9 cellular contexts compared by ENCODE assay signal in the genomic region with DNA sequence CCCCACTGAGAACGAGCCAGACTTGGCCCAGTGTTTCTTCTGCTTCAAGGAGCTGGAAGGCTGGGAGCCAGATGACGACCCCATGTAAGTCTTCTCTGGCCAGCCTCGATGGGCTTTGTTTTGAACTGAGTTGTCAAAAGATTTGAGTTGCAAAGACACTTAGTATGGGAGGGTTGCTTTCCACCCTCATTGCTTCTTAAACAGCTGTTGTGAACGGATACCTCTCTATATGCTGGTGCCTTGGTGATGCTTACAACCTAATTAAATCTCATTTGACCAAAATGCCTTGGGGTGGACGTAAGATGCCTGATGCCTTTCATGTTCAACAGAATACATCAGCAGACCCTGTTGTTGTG. TPM values are rescaled to one million over a fixed set of nuclear protein-coding genes. Genes with fewer than 3 reads are reported as not detected.
A peak's percentile ranks its signal among the peaks of the same experiment; 100 is the strongest.
DNase-seq lines count a peak whose midpoint lies in the region; ATAC-seq, FAIRE-seq and TF ChIP-seq lines count a peak whose summit lies in the region.
"Had no signal": no experiment of that assay in that cellular context is flagged by ENCODE, and none has a peak within 500 bp of the region (broad histone marks: within the 10 kb centered on the region; RNA-seq: fewer than 3 reads in every experiment).

No MANE protein-coding gene starts in this region.

- FAIRE-seq in GM19239 (lab: Jason Lieb, UNC): no peak

- ATAC-seq in WTC11 (no peak), GM21447 (IDR thresholded peaks at IDR 0.05; ENCODE audit: unreplicated experiment) (no peak)
- ATAC-seq in stimulated activated naive CD8-positive, alpha-beta T cell treated with anti-CD3 and anti-CD28 coated beads, Interleukin-15, amount 100 ng/mL, for 72 hours: no peak

- no peaks in the 10 kb centered on the region for H3K27me3 ChIP-seq in iPS DF 6.9 (ENCODE audit: control insufficient read depth, insufficient read depth, low read length)

- no peak for TF ChIP-seq CTCF in WTC11 (IDR thresholded peaks at IDR 0.05)

- WGBS in iPS DF 6.9 (ENCODE audit: insufficient coverage, insufficient read length): no CpG with 5 or more reads among the region's 5 CpGs

- no peaks in the 10 kb centered on the region for H3K9me3 ChIP-seq in iPS DF 6.9 (ENCODE audit: control insufficient read depth, insufficient read depth, low read length)

- H3K27ac Mint-ChIP-seq in activated CD4-positive, alpha-beta T cell treated with anti-CD3 and anti-CD28 coated beads, Interleukin-2, amount 10 ng/mL, durations not matched to agents 7 days and 5 days: peak overlapping the region; percentile 95
- H3K27ac Mint-ChIP-seq in WTC11: peak overlapping the region; percentile 87
- peak overlapping the region; percentile 73 to 97 for H3K27ac Mint-ChIP-seq in stimulated activated naive CD8-positive, alpha-beta T cell treated with anti-CD3 and anti-CD28 coated beads, Interleukin-15, amount 100 ng/mL, for 72 hours

- H3K9me3 Mint-ChIP-seq in activated CD4-positive, alpha-beta T cell treated with anti-CD3 and anti-CD28 coated beads, Interleukin-2, amount 10 ng/mL, durations not matched to agents 7 days and 5 days: no peaks in the 10 kb centered on the region
- H3K9me3 Mint-ChIP-seq in WTC11: no peaks in the 10 kb centered on the region
- H3K9me3 Mint-ChIP-seq in stimulated activated naive CD8-positive, alpha-beta T cell treated with anti-CD3 and anti-CD28 coated beads, Interleukin-15, amount 100 ng/mL, for 72 hours: no peaks in the 10 kb centered on the region

- H3K36me3 Mint-ChIP-seq in activated CD4-positive, alpha-beta T cell treated with anti-CD3 and anti-CD28 coated beads, Interleukin-2, amount 10 ng/mL, durations not matched to agents 7 days and 5 days (ENCODE audit: low read depth): peaks cover 28% of the 10 kb centered on the region
- peaks cover 28% of the 10 kb centered on the region for H3K36me3 Mint-ChIP-seq in WTC11

- CTCF ChIA-PET in activated CD4-positive, alpha-beta T cell treated with anti-CD3 and anti-CD28 coated beads, Interleukin-2, amount 10 ng/mL, durations not matched to agents 7 days and 5 days (lab: Charles Lee): interaction anchor here (0.7 to 1.7 kb wide), 3 partner anchors 13 to 36 kb away, joined by 3 to 4 read pairs (median 4); no protein-coding TSS in a partner anchor
- CTCF ChIA-PET in WTC11 (lab: Charles Lee): interaction anchor here (1.1 to 2.1 kb wide), 2 partner anchors 28 to 39 kb away, joined by 4 to 8 read pairs; partner anchors contain the start of genes AFMID and TK1

- DNase-seq in activated CD4-positive, alpha-beta T cell treated with anti-CD3 and anti-CD28 coated beads, Interleukin-2, amount 10 ng/mL, durations not matched to agents 7 days and 5 days: no peak
- no peak for DNase-seq in activated CD4-positive, alpha-beta T cell treated with anti-CD3 and anti-CD28 coated beads, Interleukin-2, amount 50 U/mL, for 4 hours
- DNase-seq in WTC11 (ENCODE audit: low spot score): no peak
- no peak for DNase-seq in iPS DF 6.9 (ENCODE audit: low read depth, low spot score)
- DNase-seq in stimulated activated naive CD8-positive, alpha-beta T cell treated with anti-CD3 and anti-CD28 coated beads, Interleukin-15, amount 100 ng/mL, for 72 hours: no peak
- no peak for DNase-seq in GM19239 (ENCODE audit: insufficient read length, low spot score)
- DNase-seq in COLO829 (ENCODE audit: low spot score): no peak

- peaks cover 30% of the 10 kb centered on the region for H3K4me1 Mint-ChIP-seq in activated CD4-positive, alpha-beta T cell treated with anti-CD3 and anti-CD28 coated beads, Interleukin-2, amount 10 ng/mL, durations not matched to agents 7 days and 5 days
- peaks cover 21% of the 10 kb centered on the region for H3K4me1 Mint-ChIP-seq in WTC11
- peaks cover 26% of the 10 kb centered on the region for H3K4me1 Mint-ChIP-seq in stimulated activated naive CD8-positive, alpha-beta T cell treated with anti-CD3 and anti-CD28 coated beads, Interleukin-15, amount 100 ng/mL, for 72 hours

- peak overlapping the region; percentile 85 for H3K4me3 ChIP-seq in iPS DF 6.9 (ENCODE audit: low read length)

- H3K36me3 ChIP-seq in iPS DF 6.9 (ENCODE audit: control insufficient read depth, insufficient read depth, low read length): peaks cover 3% of the 10 kb centered on the region; the same call in 1 of the 2 replicates

- no peaks in the 10 kb centered on the region for H3K4me1 ChIP-seq in iPS DF 6.9 (ENCODE audit: control insufficient read depth, insufficient read depth, low read length)

- POLR2A ChIA-PET in activated CD4-positive, alpha-beta T cell treated with anti-CD3 and anti-CD28 coated beads, Interleukin-2, amount 10 ng/mL, durations not matched to agents 7 days and 5 days (lab: Charles Lee): no interaction called here
- POLR2A ChIA-PET in WTC11 (lab: Charles Lee): interaction anchor here (0.7 kb wide), 2 partner anchors 12 to 146 kb away, joined by 4 to 5 read pairs; no protein-coding TSS in a partner anchor

- no peaks in the 10 kb centered on the region for H3K27me3 Mint-ChIP-seq in activated CD4-positive, alpha-beta T cell treated with anti-CD3 and anti-CD28 coated beads, Interleukin-2, amount 10 ng/mL, durations not matched to agents 7 days and 5 days
- peaks cover 5% of the 10 kb centered on the region; the same call in 1 of the 2 replicates for H3K27me3 Mint-ChIP-seq in WTC11 (ENCODE audit: low read depth)
- H3K27me3 Mint-ChIP-seq in stimulated activated naive CD8-positive, alpha-beta T cell treated with anti-CD3 and anti-CD28 coated beads, Interleukin-15, amount 100 ng/mL, for 72 hours: no peaks in the 10 kb centered on the region

- no peak overlapping the region for H3K27ac ChIP-seq in iPS DF 6.9 (ENCODE audit: low read length)

- peak overlapping the region; percentile 95 for H3K4me3 Mint-ChIP-seq in activated CD4-positive, alpha-beta T cell treated with anti-CD3 and anti-CD28 coated beads, Interleukin-2, amount 10 ng/mL, durations not matched to agents 7 days and 5 days
- H3K4me3 Mint-ChIP-seq in WTC11: peak overlapping the region; percentile 98
- H3K4me3 Mint-ChIP-seq in stimulated activated naive CD8-positive, alpha-beta T cell treated with anti-CD3 and anti-CD28 coated beads, Interleukin-15, amount 100 ng/mL, for 72 hours: peak overlapping the region; percentile 94 to 96

TF ChIP-seq in WTC11, 78 proteins besides CTCF, POLR2A, EP300 and RAD21:
- TF ChIP-seq CDX4 (CRISPR knock-in tag; IDR thresholded peaks at IDR 0.05; ENCODE audit: borderline replicate concordance) (no peak), JUN (CRISPR knock-in tag; IDR thresholded peaks at IDR 0.05) (no peak), ZNF317 (CRISPR knock-in tag; IDR thresholded peaks at IDR 0.05; ENCODE audit: borderline replicate concordance, low read depth) (no peak)
- TF ChIP-seq, protein P1, sequence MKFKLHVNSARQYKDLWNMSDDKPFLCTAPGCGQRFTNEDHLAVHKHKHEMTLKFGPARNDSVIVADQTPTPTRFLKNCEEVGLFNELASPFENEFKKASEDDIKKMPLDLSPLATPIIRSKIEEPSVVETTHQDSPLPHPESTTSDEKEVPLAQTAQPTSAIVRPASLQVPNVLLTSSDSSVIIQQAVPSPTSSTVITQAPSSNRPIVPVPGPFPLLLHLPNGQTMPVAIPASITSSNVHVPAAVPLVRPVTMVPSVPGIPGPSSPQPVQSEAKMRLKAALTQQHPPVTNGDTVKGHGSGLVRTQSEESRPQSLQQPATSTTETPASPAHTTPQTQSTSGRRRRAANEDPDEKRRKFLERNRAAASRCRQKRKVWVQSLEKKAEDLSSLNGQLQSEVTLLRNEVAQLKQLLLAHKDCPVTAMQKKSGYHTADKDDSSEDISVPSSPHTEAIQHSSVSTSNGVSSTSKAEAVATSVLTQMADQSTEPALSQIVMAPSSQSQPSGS (CRISPR knock-in tag; IDR thresholded peaks at IDR 0.05; ENCODE audit: borderline replicate concordance, low read depth): no peak

RNA-seq across cellular contexts. Expression of gene BIRC5, which starts 0.6 kb away (rescaled TPM):
- total RNA-seq in activated CD4-positive, alpha-beta T cell treated with anti-CD3 and anti-CD28 coated beads, Interleukin-2, amount 10 ng/mL, durations not matched to agents 7 days and 5 days: 100 to 1,000 TPM; 113 to 117 TPM
- 115 to 117 TPM (median 117 TPM) in 3 replicates for total RNA-seq in WTC11 (2021)
- total RNA-seq: mesenteric fat pad had no signal

RNA-seq across cellular contexts. Expression of gene TMEM235, which starts 16.7 kb away (rescaled TPM):
- total RNA-seq in activated CD4-positive, alpha-beta T cell treated with anti-CD3 and anti-CD28 coated beads, Interleukin-2, amount 10 ng/mL, durations not matched to agents 7 days and 5 days: not detected
- total RNA-seq in WTC11 (2021): 0.24 to 0.41 TPM (median 0.27 TPM) in 3 replicates
- total RNA-seq: mesenteric fat pad had no signal

RNA-seq across cellular contexts. Expression of gene AFMID, which starts 27.5 kb away (rescaled TPM):
- 10 to 100 TPM; 16.8 to 17.0 TPM for total RNA-seq in activated CD4-positive, alpha-beta T cell treated with anti-CD3 and anti-CD28 coated beads, Interleukin-2, amount 10 ng/mL, durations not matched to agents 7 days and 5 days
- 45.1 to 58.7 TPM (median 48.8 TPM) in 3 replicates for total RNA-seq in WTC11 (2021)

RNA-seq across cellular contexts. Expression of gene TK1, which starts 27.8 kb away (rescaled TPM):
- total RNA-seq in activated CD4-positive, alpha-beta T cell treated with anti-CD3 and anti-CD28 coated beads, Interleukin-2, amount 10 ng/mL, durations not matched to agents 7 days and 5 days: 100 to 1,000 TPM; 121 to 136 TPM
- 72.5 to 84.1 TPM (median 82.6 TPM) in 3 replicates for total RNA-seq in WTC11 (2021)

RNA-seq across cellular contexts. Expression of gene SYNGR2, which starts 46.3 kb away (rescaled TPM):
- total RNA-seq in activated CD4-positive, alpha-beta T cell treated with anti-CD3 and anti-CD28 coated beads, Interleukin-2, amount 10 ng/mL, durations not matched to agents 7 days and 5 days: 10 to 100 TPM; 49.7 to 57.6 TPM
- total RNA-seq in WTC11 (2021): 47.7 to 50.3 TPM (median 50.2 TPM) in 3 replicates
